Comparison of ENCODE assay signal across 13 cellular contexts in the genomic region with DNA sequence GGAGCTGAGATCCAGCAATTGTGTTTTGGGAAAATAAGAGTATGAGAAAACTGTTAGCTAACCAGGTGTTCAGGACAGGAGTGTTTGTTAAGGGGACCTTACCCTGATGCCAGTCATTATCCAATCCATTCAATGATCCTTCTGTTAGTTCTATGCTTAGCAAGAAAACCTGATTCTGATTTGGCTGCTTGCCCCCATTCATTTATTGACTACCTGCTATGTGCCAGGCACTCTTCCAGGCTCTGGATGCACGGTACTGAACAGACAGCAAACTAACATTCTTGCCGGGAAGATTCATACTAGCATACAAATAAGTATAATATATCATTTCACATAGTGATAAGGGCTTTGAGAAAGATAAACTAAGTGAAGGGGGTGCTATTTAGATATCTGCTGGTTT. TPM values are rescaled to one million over a fixed set of nuclear protein-coding genes. Genes with fewer than 3 reads are reported as not detected.
DNase-seq lines count a peak whose midpoint lies in the region; ATAC-seq, FAIRE-seq and TF ChIP-seq lines count a peak whose summit lies in the region.
"Had no signal": no experiment of that assay in that cellular context is flagged by ENCODE, and none has a peak within 500 bp of the region (broad histone marks: within the 10 kb centered on the region; RNA-seq: fewer than 3 reads in every experiment).

No MANE protein-coding gene starts in this region.

- in situ Hi-C loops in gastrocnemius medialis (cut with MboI; ENCODE audit: low sequenced_read_pairs in 4 of 4) = no loop called here

- H3K9ac ChIP-seq in OCI-LY1 (ENCODE audit: low read length) = no peak overlapping the region

- no peaks in the 10 kb centered on the region for H3K9me3 ChIP-seq in OCI-LY1 (ENCODE audit: low read length)
- no peaks in the 10 kb centered on the region for H3K9me3 ChIP-seq in gastrocnemius medialis
- H3K9me3 ChIP-seq: adrenal gland, HAP-1 had no signal

- H2AFZ ChIP-seq in OCI-LY1 (ENCODE audit: low read length) = no peak overlapping the region

- H3K4me3 ChIP-seq in OCI-LY1 (ENCODE audit: low read depth, low read length, poor library complexity, severe bottlenecking) = no peak overlapping the region
- no peak overlapping the region for H3K4me3 ChIP-seq in gastrocnemius medialis

- no peaks in the 10 kb centered on the region for H3K9me2 ChIP-seq in OCI-LY1 (ENCODE audit: low read depth, low read length)

- peaks cover 41% of the 10 kb centered on the region for H3K4me1 Mint-ChIP-seq in activated CD4-positive, alpha-beta T cell treated with anti-CD3 and anti-CD28 coated beads, Interleukin-2, amount 10 ng/mL, durations not matched to agents 24 days and 14 days
- H3K4me1 Mint-ChIP-seq in effector memory CD8-positive, alpha-beta T cell (ENCODE audit: low read depth in 2 of 2) = peaks cover 22 to 40% of the 10 kb centered on the region in 2 donors

- no peaks in the 10 kb centered on the region for H3F3A ChIP-seq in OCI-LY1 (ENCODE audit: insufficient read depth, low read length)

- H4K20me1 ChIP-seq in OCI-LY1 (ENCODE audit: insufficient read depth, low read length) = no peaks in the 10 kb centered on the region

- H3K27ac ChIP-seq in OCI-LY1 (ENCODE audit: low read depth, low read length, poor library complexity, severe bottlenecking) = no peak overlapping the region
- peak overlapping the region; percentile 76 to 85 (median 82) for H3K27ac ChIP-seq in gastrocnemius medialis

- no peak for ATAC-seq in effector memory CD8-positive, alpha-beta T cell (replicated peaks)
- ATAC-seq in gastrocnemius medialis = no peak
- no peak for ATAC-seq in GM19324 (IDR thresholded peaks at IDR 0.05; ENCODE audit: low FRiP score, unreplicated experiment)

- peaks cover 6% of the 10 kb centered on the region for H3K27me3 Mint-ChIP-seq in activated CD4-positive, alpha-beta T cell treated with anti-CD3 and anti-CD28 coated beads, Interleukin-2, amount 10 ng/mL, durations not matched to agents 24 days and 14 days
- H3K27me3 Mint-ChIP-seq in effector memory CD8-positive, alpha-beta T cell = peaks cover 0 to 6% of the 10 kb centered on the region in 2 donors

- H3K79me2 ChIP-seq in OCI-LY1 (ENCODE audit: insufficient read depth, low read length) = peaks cover 33% of the 10 kb centered on the region

- H3K9me3 Mint-ChIP-seq in activated CD4-positive, alpha-beta T cell treated with anti-CD3 and anti-CD28 coated beads, Interleukin-2, amount 10 ng/mL, durations not matched to agents 24 days and 14 days = no peaks in the 10 kb centered on the region
- H3K9me3 Mint-ChIP-seq in effector memory CD8-positive, alpha-beta T cell = no peaks in the 10 kb centered on the region

- no peak overlapping the region for H3K27ac Mint-ChIP-seq in activated CD4-positive, alpha-beta T cell treated with anti-CD3 and anti-CD28 coated beads, Interleukin-2, amount 10 ng/mL, durations not matched to agents 24 days and 14 days
- H3K27ac Mint-ChIP-seq in effector memory CD8-positive, alpha-beta T cell = peak overlapping the region; percentile 88 to 90
- H3K27ac Mint-ChIP-seq: nephron progenitor cell had no signal

- no peak for DNase-seq in activated CD4-positive, alpha-beta T cell treated with anti-CD3 and anti-CD28 coated beads, Interleukin-2, amount 10 ng/mL, durations not matched to agents 24 days and 14 days
- DNase-seq in activated CD4-positive, alpha-beta T cell treated with anti-CD3 and anti-CD28 coated beads, Interleukin-2, amount 50 U/mL, for 48 hours = no peak
- DNase-seq in effector memory CD8-positive, alpha-beta T cell = no peak
- DNase-seq in gastrocnemius medialis = no peak
- DNase-seq in RCC 7860 (ENCODE audit: low spot score) = no peak
- no peak for DNase-seq in AML-193 (lab: John Stamatoyannopoulos, UW)
- DNase-seq: adrenal gland, nephron progenitor cell had no signal

- 0 out of 2 replicates have a peak overlapping the region, but pooled peaks have one; percentile 76 for H3K4me2 ChIP-seq in OCI-LY1 (ENCODE audit: low read length)

- peaks cover 10% of the 10 kb centered on the region for H3K36me3 Mint-ChIP-seq in activated CD4-positive, alpha-beta T cell treated with anti-CD3 and anti-CD28 coated beads, Interleukin-2, amount 10 ng/mL, durations not matched to agents 24 days and 14 days (ENCODE audit: low read depth)
- H3K36me3 Mint-ChIP-seq in effector memory CD8-positive, alpha-beta T cell (ENCODE audit: insufficient read depth) = peaks cover 39% of the 10 kb centered on the region

- TF ChIP-seq CTCF in OCI-LY1 (IDR thresholded peaks at IDR 0.05; ENCODE audit: low read length) (no peak), gastrocnemius medialis (IDR thresholded peaks at IDR 0.05 in 4 of 5, conservative IDR thresholded peaks at IDR 0.05 in 1 of 5) (no peak)

- no peak for FAIRE-seq in RCC 7860 (lab: Jason Lieb, UNC)

- H3K27me3 ChIP-seq in OCI-LY1 (ENCODE audit: insufficient read depth, low read length) (no peaks in the 10 kb centered on the region), gastrocnemius medialis (no peaks in the 10 kb centered on the region)

- H3K4me1 ChIP-seq in OCI-LY1 (ENCODE audit: insufficient read depth, low read length, severe bottlenecking) (peaks cover 32% of the 10 kb centered on the region), gastrocnemius medialis (peaks cover 27 to 33% of the 10 kb centered on the region in 2 donors)

- TF ChIP-seq POLR2A in gastrocnemius medialis (IDR thresholded peaks at IDR 0.05) = no peak

- intact Hi-C loops in activated CD4-positive, alpha-beta T cell treated with anti-CD3 and anti-CD28 coated beads, Interleukin-2, amount 10 ng/mL, durations not matched to agents 24 days and 14 days (cut with micrococcal nuclease) = loop anchor here (5.0 kb wide), 1 partner anchor 126 kb away; a partner anchor contains a TSS
- intact Hi-C loops in gastrocnemius medialis (cut with DNase I; ENCODE audit: low total_unique reads) = loop anchor here (5.0 kb wide), 3 partner anchors 46 to 279 kb away; a partner anchor contains a TSS

- H3K36me3 ChIP-seq in OCI-LY1 (ENCODE audit: insufficient read depth, low read length) (no peaks in the 10 kb centered on the region), gastrocnemius medialis (no peaks in the 10 kb centered on the region)
- H3K36me3 ChIP-seq: adrenal gland had no signal

- H3K4me3 Mint-ChIP-seq in activated CD4-positive, alpha-beta T cell treated with anti-CD3 and anti-CD28 coated beads, Interleukin-2, amount 10 ng/mL, durations not matched to agents 24 days and 14 days = peak overlapping the region; percentile 82
- H3K4me3 Mint-ChIP-seq in effector memory CD8-positive, alpha-beta T cell = peak overlapping the region in 1 of 2 donors; percentile 80

RNA-seq across cellular contexts. Expression of a gene that starts 1.0 kb away (rescaled TPM):
- total RNA-seq in activated CD4-positive, alpha-beta T cell treated with anti-CD3 and anti-CD28 coated beads, Interleukin-2, amount 10 ng/mL, durations not matched to agents 24 days and 14 days = 55.1 and 58.8 TPM in 2 replicates
- 10 to 100 TPM; 39.0 to 63.2 (median 45.2) TPM for total RNA-seq in gastrocnemius medialis

RNA-seq across cellular contexts. Expression of a gene that starts 45.5 kb away (rescaled TPM):
- not detected in 2 replicates for total RNA-seq in activated CD4-positive, alpha-beta T cell treated with anti-CD3 and anti-CD28 coated beads, Interleukin-2, amount 10 ng/mL, durations not matched to agents 24 days and 14 days
- total RNA-seq in gastrocnemius medialis = not detected
- total RNA-seq: adrenal gland, endothelial cell of umbilical vein, subcutaneous adipose tissue had no signal
